Comparison of ENCODE assay signal across 8 cellular contexts in genomic region chr19:19821366-19822147, GRCh38. TPM values are rescaled to one million over a fixed set of nuclear protein-coding genes. Genes with fewer than 3 reads are reported as not detected.
DNase-seq lines count a peak whose midpoint lies in the region; ATAC-seq and TF ChIP-seq lines count a peak whose summit lies in the region.

Gene ZNF506, minus strand, starts transcription at chr19:19821750. Its CDS starts 147 bp downstream, at chr19:19821603.

- peak within 1 kb of the TSS; percentile 100 for H3K27ac Mint-ChIP-seq in CD4-positive, alpha-beta memory T cell

- H3K79me2 ChIP-seq in OCI-LY7 (ENCODE audit: insufficient read depth, low read depth, low read length) = peaks cover 45% of the 10 kb centered on the region

- intact Hi-C loops in CD4-positive, alpha-beta memory T cell (cut with micrococcal nuclease) = loop anchor here (1.0 to 2.0 kb wide), 6 partner anchors 45 to 258 kb away; partner anchors contain the start of genes ATP13A1, ZNF14 and ZNF93
- intact Hi-C loops in OCI-LY7 (cut with micrococcal nuclease; ENCODE audit: unreplicated experiment) = loop anchor here (1.0 to 10.0 kb wide), 4 partner anchors 45 to 743 kb away; partner anchors contain the start of genes ZNF101, ZNF737 and ZNF93

- no TSS peak for BruUV-seq in OCI-LY7 (replicated peaks; lab: Mats Ljungman, UMichigan)

- 0 to 2% methylated on average over 35 of the region's 35 CpGs for WGBS in esophagus, 2 donors

- no peaks in the 10 kb centered on the region for H3K9me3 ChIP-seq in CD4-positive, alpha-beta memory T cell (ENCODE audit: control insufficient read depth in 1 of 2, low read length in 2 of 2)
- H3K9me3 ChIP-seq in OCI-LY7 (ENCODE audit: low read length) (peaks cover 42% of the 10 kb centered on the region), esophagus (ENCODE audit: control insufficient read depth in 2 of 2, insufficient read depth in 1 of 2, low read depth in 1 of 2, low read length in 1 of 2) (peaks cover 0 to 3% of the 10 kb centered on the region in 2 donors), mucosa of stomach (ENCODE audit: control insufficient read depth, low read length) (peaks cover 7% of the 10 kb centered on the region)

- CTCF ChIA-PET in CD4-positive, alpha-beta memory T cell (lab: Charles Lee; ENCODE audit: partially characterized antibody) = interaction anchor here (0.7 to 1.8 kb wide), 14 partner anchors 9 to 289 kb away, joined by 3 to 5 read pairs (median 4); partner anchors contain the start of genes ZNF253 and ZNF93
- CTCF ChIA-PET in OCI-LY7 (lab: Charles Lee; ENCODE audit: unreplicated experiment) = no interaction called here

- peaks cover 40% of the 10 kb centered on the region for H3K4me1 ChIP-seq in CD4-positive, alpha-beta memory T cell (ENCODE audit: insufficient read depth, low read length)
- H3K4me1 ChIP-seq in OCI-LY7 (ENCODE audit: insufficient read depth, low read length, poor library complexity, severe bottlenecking) = peaks cover 4% of the 10 kb centered on the region
- H3K4me1 ChIP-seq in esophagus (ENCODE audit: control insufficient read depth in 2 of 2, insufficient read depth in 2 of 2, low read length in 1 of 2) = peaks cover 0 to 2% of the 10 kb centered on the region in 2 donors
- H3K4me1 ChIP-seq in mucosa of stomach (ENCODE audit: control insufficient read depth, insufficient read depth, low read length) = no peaks in the 10 kb centered on the region

- POLR2A ChIA-PET in CD4-positive, alpha-beta memory T cell (lab: Charles Lee; ENCODE audit: partially characterized antibody) = interaction anchor here (0.7 to 5.2 kb wide), 45 partner anchors 11 to 1684 kb away, joined by 3 to 135 read pairs (median 4); partner anchors contain the start of genes ATP13A1, GATAD2A, NDUFA13 and PBX4
- POLR2A ChIA-PET in OCI-LY7 (lab: Charles Lee) = interaction anchor here (0.7 to 2.3 kb wide), 14 partner anchors 8 to 153 kb away, joined by 3 to 24 read pairs (median 4); partner anchors contain the start of genes ZNF14 and ZNF253

- peak within 1 kb of the TSS; percentile 97 for H3K27ac ChIP-seq in CD4-positive, alpha-beta memory T cell (ENCODE audit: low read depth, low read length)
- H3K27ac ChIP-seq in OCI-LY7 (ENCODE audit: low read depth, low read length, poor library complexity, severe bottlenecking) = peak within 1 kb of the TSS; percentile 76
- peak within 1 kb of the TSS; percentile 99 for H3K27ac ChIP-seq in esophagus (ENCODE audit: low read depth in 2 of 2, low read length in 1 of 2)

- no peaks in the 10 kb centered on the region for H3K36me3 ChIP-seq in CD4-positive, alpha-beta memory T cell (ENCODE audit: insufficient read depth, low read length)
- H3K36me3 ChIP-seq in OCI-LY7 (ENCODE audit: insufficient read depth, low read length) (peaks cover 37% of the 10 kb centered on the region), esophagus (ENCODE audit: control insufficient read depth in 2 of 2, insufficient read depth in 2 of 2, low read length in 1 of 2) (no peaks in the 10 kb centered on the region), mucosa of stomach (ENCODE audit: control insufficient read depth, insufficient read depth, low read length) (no peaks in the 10 kb centered on the region)

- no peak for TF ChIP-seq CTCF in OCI-LY7 (conservative IDR thresholded peaks at IDR 0.05; ENCODE audit: low read length)

- H3K36me3 Mint-ChIP-seq in CD4-positive, alpha-beta memory T cell = peaks cover 28 to 38% of the 10 kb centered on the region in 2 donors

- no peaks in the 10 kb centered on the region for H3K27me3 ChIP-seq in CD4-positive, alpha-beta memory T cell (ENCODE audit: insufficient read depth, low read length)
- no peaks in the 10 kb centered on the region for H3K27me3 ChIP-seq in esophagus (ENCODE audit: control insufficient read depth in 1 of 2, insufficient read depth in 2 of 2, low read length in 2 of 2)
- H3K27me3 ChIP-seq in mucosa of stomach (ENCODE audit: control insufficient read depth, insufficient read depth, low read length) = no peaks in the 10 kb centered on the region

- H3K9me3 Mint-ChIP-seq in CD4-positive, alpha-beta memory T cell = peaks cover 0 to 27% (median 12%) of the 10 kb centered on the region in 8 donors

- H3K4me1 Mint-ChIP-seq in CD4-positive, alpha-beta memory T cell = peaks cover 14 to 50% (median 32%) of the 10 kb centered on the region in 4 donors

- H3K4me2 ChIP-seq in OCI-LY7 (ENCODE audit: low read length) = peak within 1 kb of the TSS; percentile 78

- peak within 1 kb of the TSS; percentile 96 for H2AFZ ChIP-seq in OCI-LY7 (ENCODE audit: low read length)

- peak within 1 kb of the TSS; percentile 96 for H3K9ac ChIP-seq in mucosa of stomach (ENCODE audit: low read length)

- DNase-seq in CD4-positive, alpha-beta memory T cell = peak; percentile 96 to 98 (median 97)
- peak; percentile 34 for DNase-seq in HS-5 (ENCODE audit: low read depth)
- peak; percentile 99 for DNase-seq in OCI-LY7 (ENCODE audit: low spot score)
- DNase-seq in activated T-cell treated with anti-CD3 and anti-CD28 coated beads, Interleukin-2, amount 50 U/mL, for 48 hours = peak; percentile 95 to 96
- DNase-seq in stimulated activated CD8-positive, alpha-beta memory T cell treated with anti-CD3 and anti-CD28 coated beads, Interleukin-4, amount 100 ng/mL, for 48 hours = peak; percentile 97

- H3K4me3 Mint-ChIP-seq in CD4-positive, alpha-beta memory T cell = peak within 1 kb of the TSS; percentile 98 to 100 (median 100)

- no peaks in the 10 kb centered on the region for H3K9me2 ChIP-seq in OCI-LY7 (ENCODE audit: insufficient read depth, low read length)

- no peaks in the 10 kb centered on the region for H3K27me3 Mint-ChIP-seq in CD4-positive, alpha-beta memory T cell

- H4K20me1 ChIP-seq in OCI-LY7 (ENCODE audit: insufficient read depth, low read length) = no peaks in the 10 kb centered on the region

- peak; percentile 85 for ATAC-seq in GM19455 (IDR thresholded peaks at IDR 0.05; ENCODE audit: unreplicated experiment)

- H3K4me3 ChIP-seq in CD4-positive, alpha-beta memory T cell (ENCODE audit: low read length in 2 of 2) = peak within 1 kb of the TSS; percentile 69 to 84
- peak within 1 kb of the TSS; percentile 87 for H3K4me3 ChIP-seq in OCI-LY7 (ENCODE audit: low read depth, low read length, poor library complexity, severe bottlenecking)
- peak within 1 kb of the TSS; percentile 90 to 91 for H3K4me3 ChIP-seq in esophagus (ENCODE audit: low read depth in 1 of 2, low read length in 2 of 2)
- peak within 1 kb of the TSS; percentile 98 for H3K4me3 ChIP-seq in mucosa of stomach (ENCODE audit: low read length)

RNA-seq across cellular contexts. Expression of gene ZNF506, which starts in this region (rescaled TPM):
- 10 to 100 TPM; 76.4 to 80.5 TPM for total RNA-seq in CD4-positive, alpha-beta memory T cell
- 10 to 100 TPM in 1 of 2 donors, 1 to 10 TPM in 1; 9.6 to 29.2 TPM for polyA plus RNA-seq in CD4-positive, alpha-beta memory T cell
- 22.1 and 36.4 TPM in 2 replicates for total RNA-seq in OCI-LY7 (2014; rRNA removed; shearing (Covaris generic))
- 29.7 and 32.3 TPM in 2 replicates for total RNA-seq in OCI-LY7 (2022)
- polyA plus RNA-seq in esophagus = 1 to 10 TPM; 3.4 to 5.1 TPM

Comparison
In these comparisons a context has a peak if more than half of its experiments do, and no peak if none do; other contexts are left out.
1. Peak in every context shown above with its lines: DNase-seq, ATAC-seq, H3K4me3 ChIP-seq and H3K27ac ChIP-seq.
2. DNase-seq: peak in every context shown above with its lines; median percentile 99 in OCI-LY7; 97 in CD4-positive, alpha-beta memory T cell; 97 in stimulated activated CD8-positive, alpha-beta memory T cell treated with anti-CD3 and anti-CD28 coated beads, Interleukin-4, amount 100 ng/mL, for 48 hours; 96 in activated T-cell treated with anti-CD3 and anti-CD28 coated beads, Interleukin-2, amount 50 U/mL, for 48 hours; 34 in HS-5.